26 cellular contexts compared by ENCODE assay signal in the genomic region with DNA sequence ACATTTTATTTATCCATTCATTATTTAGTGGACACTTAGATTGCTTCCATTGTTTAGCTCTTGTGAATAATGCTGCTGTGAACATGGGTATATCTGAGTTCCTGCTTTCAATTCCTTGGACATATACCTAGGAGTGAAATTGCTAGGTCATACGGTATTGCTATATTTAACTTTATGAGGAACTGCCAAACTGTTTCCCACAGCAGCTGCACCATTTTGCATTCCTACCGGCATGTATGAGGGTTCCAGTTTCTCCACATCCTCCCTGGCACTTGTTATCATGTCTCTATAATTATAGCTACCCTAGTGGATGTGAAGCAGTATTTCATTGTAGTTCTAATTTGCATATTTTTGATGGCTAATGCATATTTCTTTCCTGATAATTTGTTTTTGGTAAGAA.
"Had no signal": no experiment of that assay in that cellular context is flagged by ENCODE, and none has a peak within 500 bp of the region (broad histone marks: within the 10 kb centered on the region; RNA-seq: fewer than 3 reads in every experiment).

No MANE protein-coding gene starts in this region.

- H3K4me3 ChIP-seq: ascending aorta, cardiac muscle cell, coronary artery, dorsolateral prefrontal cortex, lung, ovary, spleen, suprapubic skin, tibial artery had no signal

- H3K36me3 ChIP-seq: ovary had no signal

- H3K27ac ChIP-seq: ascending aorta, cardiac muscle cell, coronary artery, dorsolateral prefrontal cortex, ovary, spleen, suprapubic skin, tibial artery had no signal

- H3K4me1 ChIP-seq: ascending aorta, spleen, suprapubic skin, tibial artery had no signal

- DNase-seq: activated CD4-positive, alpha-beta memory T cell treated with anti-CD3 and anti-CD28 coated beads, Interleukin-2, amount 10 ng/mL, durations not matched to agents 7 days and 5 days; activated CD4-positive, alpha-beta T cell treated with anti-CD3 and anti-CD28 coated beads for 1 hour; activated CD4-positive, alpha-beta T cell treated with anti-CD3 and anti-CD28 coated beads, Interleukin-2, amount 10 ng/mL, durations not matched to agents 7 days and 5 days; activated CD8-positive, alpha-beta memory T cell treated with anti-CD3 and anti-CD28 coated beads, Interleukin-2, amount 50 U/mL, for 48 hours; activated gamma-delta T cell; activated naive CD4-positive, alpha-beta T cell treated with anti-CD3 and anti-CD28 coated beads, Interleukin-2, amount 10 ng/mL, durations not matched to agents 7 days and 5 days; activated naive CD8-positive, alpha-beta T cell treated with anti-CD3 and anti-CD28 coated beads, Interleukin-2, amount 10 ng/mL, durations not matched to agents 7 days and 5 days; activated T-cell treated with anti-CD3 and anti-CD28 coated beads, Interleukin-2, amount 50 U/mL, for 24 hours; dorsolateral prefrontal cortex; effector memory CD8-positive, alpha-beta T cell; erythroblast; head of caudate nucleus; hippocampal formation; naive thymus-derived CD4-positive, alpha-beta T cell; ovary; retina; spleen; stimulated activated naive CD4-positive, alpha-beta T cell; T-helper 9 cell; tibial artery had no signal

- H3K9me3 ChIP-seq: ascending aorta, ovary, spleen, suprapubic skin, tibial artery had no signal

- ATAC-seq: effector memory CD8-positive, alpha-beta T cell; left lobe of liver; naive thymus-derived CD4-positive, alpha-beta T cell had no signal

- H3K27me3 ChIP-seq: ascending aorta, cardiac muscle cell, dorsolateral prefrontal cortex, ovary, spleen, suprapubic skin, tibial artery had no signal
